9 cellular contexts compared by ENCODE assay signal in genomic region chr12:110545254-110545653, GRCh38. TPM values are rescaled to one million over a fixed set of nuclear protein-coding genes. Genes with fewer than 3 reads are reported as not detected.
DNase-seq lines count a peak whose midpoint lies in the region; ATAC-seq and TF ChIP-seq lines count a peak whose summit lies in the region.
"Not testable (repeated sequence)": the region's sequence is repeated elsewhere in the genome, so short reads cannot be mapped to it uniquely, and the experiment has no call there.
"Had no signal": no experiment of that assay in that cellular context is flagged by ENCODE, and none has a peak within 500 bp of the region (broad histone marks: within the 10 kb centered on the region; RNA-seq: fewer than 3 reads in every experiment).

No MANE protein-coding gene starts in this region.

- not testable (repeated sequence) for H3K9me3 ChIP-seq in PC-3 (ENCODE audit: low read length); gastroesophageal sphincter; osteoblast (ENCODE audit: low read depth, low read length); transverse colon

- H3K9ac ChIP-seq in PC-3 (ENCODE audit: low read length): peak overlapping the region; percentile 55

- H3K9me3 Mint-ChIP-seq in activated T-helper 17 cell treated with anti-CD3 and anti-CD28 coated beads, Interleukin-2, amount 50 U/mL, for 72 hours: not testable (repeated sequence)

- H3F3A ChIP-seq in PC-3 (ENCODE audit: low read length, unreplicated experiment): peaks cover 21% of the 10 kb centered on the region

- H3K4me1 ChIP-seq in PC-3 (ENCODE audit: insufficient read depth, low read length) (peaks cover 27% of the 10 kb centered on the region), gastroesophageal sphincter (peaks cover 32 to 97% (median 38%) of the 10 kb centered on the region in 3 donors), osteoblast (ENCODE audit: insufficient read depth, low read length) (peaks cover 24% of the 10 kb centered on the region), transverse colon (peaks cover 34 to 64% (median 35%) of the 10 kb centered on the region in 4 donors)

- CTCF ChIA-PET in PC-3 (lab: Charles Lee): not testable (repeated sequence)

- H3K27ac ChIP-seq in PC-3 (ENCODE audit: low read length): peak overlapping the region; percentile 92
- H3K27ac ChIP-seq in gastroesophageal sphincter: peak overlapping the region; percentile 89 to 99 (median 92)
- H3K27ac ChIP-seq in osteoblast (ENCODE audit: low read depth, low read length): not testable (repeated sequence)
- H3K27ac ChIP-seq in transverse colon: peak overlapping the region; percentile 81 to 88 (median 82)

- 100% methylated on average over 1 to 3 of the region's 4 CpGs for WGBS in gastroesophageal sphincter (ENCODE audit: low coverage in 1 of 2), 2 donors
- 84% methylated on average over 4 of the region's 4 CpGs; no CpG with 5 or more reads in 1 of the 2 donors for WGBS in transverse colon (ENCODE audit: low coverage in 1 of 2), 2 donors

- H3K9me2 ChIP-seq in PC-3 (replicated peaks; ENCODE audit: low read length): not testable (repeated sequence)

- intact Hi-C loops in PC-3 (cut with micrococcal nuclease); transverse colon (cut with DNase I; ENCODE audit: low total_unique reads): not testable (repeated sequence)

- H3K36me3 ChIP-seq in PC-3 (ENCODE audit: low read depth, low read length) (peaks cover 30% of the 10 kb centered on the region), gastroesophageal sphincter (peaks cover 0 to 12% of the 10 kb centered on the region in 2 donors)
- H3K36me3 ChIP-seq in osteoblast (ENCODE audit: insufficient read depth, low read length); transverse colon: not testable (repeated sequence)

- H3K27me3 ChIP-seq in PC-3 (ENCODE audit: low read length); gastroesophageal sphincter; osteoblast (ENCODE audit: insufficient read depth, low read length); transverse colon: not testable (repeated sequence)

- not testable (repeated sequence) for H3K27me3 Mint-ChIP-seq in activated T-helper 17 cell treated with anti-CD3 and anti-CD28 coated beads, Interleukin-2, amount 50 U/mL, for 72 hours

- TF ChIP-seq EP300 in gastroesophageal sphincter (IDR thresholded peaks at IDR 0.05); transverse colon (IDR thresholded peaks at IDR 0.05; ENCODE audit: low read depth): not testable (repeated sequence)

- TF ChIP-seq CTCF in PC-3 (conservative IDR thresholded peaks at IDR 0.05; ENCODE audit: low read depth, low read length); gastroesophageal sphincter (IDR thresholded peaks at IDR 0.05); osteoblast (IDR thresholded peaks at IDR 0.05; ENCODE audit: extremely low read depth, low read depth, low read length); transverse colon (IDR thresholded peaks at IDR 0.05): not testable (repeated sequence)

- not testable (repeated sequence) for BruUV-seq in PC-3 (replicated peaks; lab: Mats Ljungman, UMichigan)

- H3K27ac Mint-ChIP-seq in activated T-helper 17 cell treated with anti-CD3 and anti-CD28 coated beads, Interleukin-2, amount 50 U/mL, for 72 hours: peak overlapping the region; percentile 43

- peak overlapping the region; percentile 32; the same call in 1 of the 2 replicates for H3K4me3 ChIP-seq in PC-3 (ENCODE audit: low read length)
- not testable (repeated sequence) for H3K4me3 ChIP-seq in gastroesophageal sphincter; osteoblast (ENCODE audit: insufficient read depth, low read length); transverse colon

- POLR2A ChIA-PET in PC-3 (lab: Charles Lee; ENCODE audit: unreplicated experiment): not testable (repeated sequence)

- peaks cover 32% of the 10 kb centered on the region for H3K4me1 Mint-ChIP-seq in activated T-helper 17 cell treated with anti-CD3 and anti-CD28 coated beads, Interleukin-2, amount 50 U/mL, for 72 hours

- H3K79me2 ChIP-seq in PC-3 (ENCODE audit: low read length): peaks cover 58% of the 10 kb centered on the region
- H3K79me2 ChIP-seq in osteoblast (ENCODE audit: insufficient read depth, low read length): not testable (repeated sequence)

- ATAC-seq in PC-3: peak; percentile 70
- not testable (repeated sequence) for ATAC-seq in activated T-helper 17 cell treated with anti-CD3 and anti-CD28 coated beads, Interleukin-2, amount 50 U/mL, for 72 hours (replicated peaks); gastroesophageal sphincter

- in situ Hi-C loops in transverse colon (cut with MboI; ENCODE audit: low pct_ligation_motif_present in 1 of 4, low pct_unique_long_range_greater_than_20kb in 1 of 4, low sequenced_read_pairs in 3 of 4): not testable (repeated sequence)

- not testable (repeated sequence) for TF ChIP-seq POLR2A in gastroesophageal sphincter (IDR thresholded peaks at IDR 0.05); transverse colon (IDR thresholded peaks at IDR 0.05)

- DNase-seq in CD1c-positive myeloid dendritic cell (ENCODE audit: extremely low spot score) (peak; percentile 58), HT1080 (ENCODE audit: low read depth) (peak; percentile 88), PC-3 (peak; percentile 96), dermis blood vessel endothelial cell (peak; percentile 95), osteoblast (ENCODE audit: insufficient read length, low spot score, missing footprints) (peak; percentile 32)
- not testable (repeated sequence) for DNase-seq in transverse colon

- H4K20me1 ChIP-seq in PC-3 (ENCODE audit: low read length) (peaks cover 14% of the 10 kb centered on the region), osteoblast (ENCODE audit: insufficient read depth, low read length) (peaks cover 33% of the 10 kb centered on the region)

- H3K4me2 ChIP-seq in PC-3 (ENCODE audit: low read length): peak overlapping the region; percentile 75
- not testable (repeated sequence) for H3K4me2 ChIP-seq in osteoblast (ENCODE audit: insufficient read depth, low read length)

- H3K4me3 Mint-ChIP-seq in activated T-helper 17 cell treated with anti-CD3 and anti-CD28 coated beads, Interleukin-2, amount 50 U/mL, for 72 hours: not testable (repeated sequence)

- peaks cover 90% of the 10 kb centered on the region for H3K36me3 Mint-ChIP-seq in activated T-helper 17 cell treated with anti-CD3 and anti-CD28 coated beads, Interleukin-2, amount 50 U/mL, for 72 hours (ENCODE audit: low read depth)

- not testable (repeated sequence) for H2AFZ ChIP-seq in PC-3 (ENCODE audit: low read length); osteoblast (ENCODE audit: low read length)

RNA-seq across cellular contexts. Expression of gene PPTC7, which starts 37.9 kb away (rescaled TPM):
- total RNA-seq in HT1080 (2014; rRNA removed; shearing (Covaris generic)): 5.8 and 14.9 TPM in 2 replicates
- polyA plus RNA-seq in HT1080 (2015; cell fraction: cytosol; rRNA removed): 17.6 and 24.2 TPM in 2 replicates
- polyA plus RNA-seq in HT1080 (2015; cell fraction: nucleus; rRNA removed): 18.5 and 19.8 TPM in 2 replicates
- total RNA-seq in PC-3 (2014; rRNA removed): 9.0 and 16.0 TPM in 2 replicates
- 10 to 100 TPM; 31.4 to 36.7 TPM for total RNA-seq in activated T-helper 17 cell treated with anti-CD3 and anti-CD28 coated beads, Interleukin-2, amount 50 U/mL, for 72 hours
- 9.0 and 13.3 TPM in 2 replicates for total RNA-seq in dermis blood vessel endothelial cell
- total RNA-seq in gastroesophageal sphincter: 10 to 100 TPM; 37.5 to 48.6 (median 41.9) TPM
- total RNA-seq in osteoblast: 7.6 and 8.5 TPM in 2 replicates
- total RNA-seq in transverse colon: 10 to 100 TPM; 25.3 to 36.4 (median 27.1) TPM

RNA-seq across cellular contexts. Expression of gene RAD9B, which starts 43.1 kb away (rescaled TPM):
- 0.23 and 0.43 TPM in 2 replicates for total RNA-seq in HT1080 (2014; rRNA removed; shearing (Covaris generic))
- 0.37 and 0.59 TPM in 2 replicates for polyA plus RNA-seq in HT1080 (2015; cell fraction: cytosol; rRNA removed)
- 0.13 and 0.14 TPM in 2 replicates for polyA plus RNA-seq in HT1080 (2015; cell fraction: nucleus; rRNA removed)
- total RNA-seq in PC-3 (2014; rRNA removed) (0.40 and 0.52 TPM in 2 replicates), dermis blood vessel endothelial cell (0.14 and 1.2 TPM in 2 replicates), gastroesophageal sphincter (1 to 10 TPM; 1.1 to 5.1 (median 1.9) TPM), osteoblast (0.36 and 0.59 TPM in 2 replicates), transverse colon (under 1 TPM in 2 of 4 donors, not detected in 2; 0.27 to 0.32 TPM)
- total RNA-seq in activated T-helper 17 cell treated with anti-CD3 and anti-CD28 coated beads, Interleukin-2, amount 50 U/mL, for 72 hours: 1 to 10 TPM; 1.5 to 2.5 TPM
- total RNA-seq: epithelial cell of proximal tubule had no signal

RNA-seq across cellular contexts. Expression of gene VPS29, which starts 43.3 kb away (rescaled TPM):
- 44.6 and 55.6 TPM in 2 replicates for total RNA-seq in HT1080 (2014; rRNA removed; shearing (Covaris generic))
- polyA plus RNA-seq in HT1080 (2015; cell fraction: cytosol; rRNA removed): 71.5 and 84.6 TPM in 2 replicates
- polyA plus RNA-seq in HT1080 (2015; cell fraction: nucleus; rRNA removed): 139 and 141 TPM in 2 replicates
- total RNA-seq in PC-3 (2014; rRNA removed) (96.5 and 114 TPM in 2 replicates), dermis blood vessel endothelial cell (77.1 and 78.3 TPM in 2 replicates), gastroesophageal sphincter (100 to 1,000 TPM; 101 to 184 (median 159) TPM), osteoblast (51.4 and 54.8 TPM in 2 replicates), transverse colon (100 to 1,000 TPM in 2 of 4 donors, 10 to 100 TPM in 2; 16.3 to 142 (median 79.3) TPM)
- total RNA-seq in activated T-helper 17 cell treated with anti-CD3 and anti-CD28 coated beads, Interleukin-2, amount 50 U/mL, for 72 hours: 100 to 1,000 TPM; 103 to 125 TPM
